ENCODE assay signal across 8 cellular contexts in genomic region chr17:69246726-69247375, GRCh38. TPM values are rescaled to one million over a fixed set of nuclear protein-coding genes. Genes with fewer than 3 reads are reported as not detected.
A peak's percentile ranks its signal among the peaks of the same experiment; 100 is the strongest.
DNase-seq lines count a peak whose midpoint lies in the region; ATAC-seq and TF ChIP-seq lines count a peak whose summit lies in the region.

No MANE protein-coding gene starts in this region.

- intact Hi-C loops in right lobe of liver (cut with DNase I), result no loop called here

- peak; percentile 72 for ATAC-seq in HG03066 (IDR thresholded peaks at IDR 0.05; ENCODE audit: low read depth, unreplicated experiment)
- peak; percentile 73 to 91 (median 84) for ATAC-seq in right lobe of liver
- ATAC-seq in GM19351 (IDR thresholded peaks at IDR 0.05; ENCODE audit: unreplicated experiment), result no peak
- no peak for ATAC-seq in HG03521 (IDR thresholded peaks at IDR 0.05; ENCODE audit: unreplicated experiment)
- no peak for ATAC-seq in HG03457 (IDR thresholded peaks at IDR 0.05; ENCODE audit: unreplicated experiment)

- no peak overlapping the region for H3K27ac ChIP-seq in right lobe of liver

- TF ChIP-seq CTCF in right lobe of liver (IDR thresholded peaks at IDR 0.05), result peak; percentile 64 to 73 (median 68)

- TF ChIP-seq POLR2A in right lobe of liver (IDR thresholded peaks at IDR 0.05), result no peak

- DNase-seq in G401 (ENCODE audit: low spot score) (peak; percentile 71), NCI-H748 (lab: John Stamatoyannopoulos, UW; ENCODE audit: unreplicated experiment) (peak; percentile 58), cerebellum (ENCODE audit: low spot score) (peak; percentile 34), right lobe of liver (no peak)

- 55% methylated on average over 4 of the region's 4 CpGs for WGBS in right lobe of liver (ENCODE audit: insufficient coverage, low coverage, low lambda C conversion rate, missing lambda C conversion rate)

- peaks cover 0 to 11% (median 4%) of the 10 kb centered on the region in 4 donors for H3K4me1 ChIP-seq in right lobe of liver

- no peaks in the 10 kb centered on the region for H3K27me3 ChIP-seq in right lobe of liver

- in situ Hi-C loops in G401 (cut with HindIII; ENCODE audit: low sequenced_read_pairs), result no loop called here

- H3K36me3 ChIP-seq in right lobe of liver, result peaks cover 0 to 32% (median 9%) of the 10 kb centered on the region in 4 donors

- no peaks in the 10 kb centered on the region for H3K9me3 ChIP-seq in right lobe of liver

- H3K4me3 ChIP-seq in right lobe of liver, result no peak overlapping the region

RNA-seq across cellular contexts. Expression of gene ABCA10, which starts 18.2 kb away (rescaled TPM):
- total RNA-seq in G401 (2014; rRNA removed; shearing (Covaris generic)), result 0.10 and 0.31 TPM in 2 replicates
- total RNA-seq in cerebellum (5.2 TPM), right lobe of liver (1 to 10 TPM; 1.7 to 4.0 (median 2.0) TPM)

Comparison
In these comparisons a context has a peak if more than half of its experiments do, and no peak if none do; other contexts are left out.
1. DNase-seq: peak in G401 (single experiment), NCI-H748 (single experiment) and cerebellum (single experiment); none in right lobe of liver (0 of 3).
2. ATAC-seq: peak in HG03066 (single experiment) and right lobe of liver (4 of 4); none in GM19351 (single experiment), HG03521 (single experiment) and HG03457 (single experiment).